In genomic region chr16:1271750-1272413, GRCh38 we compare ENCODE assay signal across 1 cellular context.
TF ChIP-seq lines count a peak whose summit lies in the region.

No MANE protein-coding gene starts in this region.

TF ChIP-seq in HEK293, 187 proteins besides CTCF, POLR2A, EP300 and RAD21 (continued from another document):
- peak; percentile 84 for TF ChIP-seq ZNF692 (tag by site-specific recombination; IDR thresholded peaks at IDR 0.05)
- 0 out of 2 replicates have a peak, but pooled peaks have one; percentile 54 for TF ChIP-seq MYNN (tag by site-specific recombination; IDR thresholded peaks at IDR 0.05; ENCODE audit: borderline replicate concordance)
TF ChIP-seq in HEK293: peak in this region for 96; not testable (repeated sequence) for 91.
